ENCODE assay signal across 1 cellular context in genomic region chr7:27239780-27240731, GRCh38.
TF ChIP-seq lines count a peak whose summit lies in the region.

No MANE protein-coding gene starts in this region.

TF ChIP-seq in SK-N-SH treated with all-trans-retinoic acid at 6 μM for 48 hours, 23 proteins besides CTCF, POLR2A, EP300 and RAD21 (continued from another document):
- no peak for TF ChIP-seq ISL1 (CRISPR knock-in tag; IDR thresholded peaks at IDR 0.05)
- no peak for TF ChIP-seq ZFP30 (CRISPR knock-in tag; IDR thresholded peaks at IDR 0.05)
- TF ChIP-seq PPARA (CRISPR knock-in tag; IDR thresholded peaks at IDR 0.05; ENCODE audit: borderline replicate concordance), result no peak
- no peak for TF ChIP-seq ZNF70 (CRISPR knock-in tag; IDR thresholded peaks at IDR 0.05)
- no peak for TF ChIP-seq CREB5 (CRISPR knock-in tag; IDR thresholded peaks at IDR 0.05; ENCODE audit: low read depth)
- no peak for TF ChIP-seq ZNF565 (CRISPR knock-in tag; conservative IDR thresholded peaks at IDR 0.05; ENCODE audit: low read depth)
- no peak for TF ChIP-seq TOX (CRISPR knock-in tag; IDR thresholded peaks at IDR 0.05; ENCODE audit: borderline replicate concordance)
- TF ChIP-seq CSDC2 (CRISPR knock-in tag; IDR thresholded peaks at IDR 0.05), result no peak
- TF ChIP-seq ESRRG (CRISPR knock-in tag; IDR thresholded peaks at IDR 0.05), result no peak
- TF ChIP-seq ZFP3 (CRISPR knock-in tag; IDR thresholded peaks at IDR 0.05), result no peak
- no peak for TF ChIP-seq CSRNP3 (CRISPR knock-in tag; IDR thresholded peaks at IDR 0.05)
- TF ChIP-seq SNAI2 (CRISPR knock-in tag; IDR thresholded peaks at IDR 0.05), result no peak
